In genomic region chr7:100366411-100367250, GRCh38 we compare ENCODE assay signal across 1 cellular context.
TF ChIP-seq lines count a peak whose summit lies in the region.

No MANE protein-coding gene starts in this region.

TF ChIP-seq in K562, 482 proteins besides CTCF, POLR2A, EP300 and RAD21 (continued from another document):
- TF ChIP-seq PRDM10 (IDR thresholded peaks at IDR 0.05; ENCODE audit: partially characterized antibody) (peak; percentile 53), POLR2B (IDR thresholded peaks at IDR 0.05; ENCODE audit: low read depth, partially characterized antibody) (peak; percentile 60), CREB1 (IDR thresholded peaks at IDR 0.05) (0 out of 2 replicates have a peak, but pooled peaks have one; percentile 5), CREB1 (CRISPR knock-in tag; IDR thresholded peaks at IDR 0.05) (no peak)
